ENCODE assay signal across 7 cellular contexts in the genomic region with DNA sequence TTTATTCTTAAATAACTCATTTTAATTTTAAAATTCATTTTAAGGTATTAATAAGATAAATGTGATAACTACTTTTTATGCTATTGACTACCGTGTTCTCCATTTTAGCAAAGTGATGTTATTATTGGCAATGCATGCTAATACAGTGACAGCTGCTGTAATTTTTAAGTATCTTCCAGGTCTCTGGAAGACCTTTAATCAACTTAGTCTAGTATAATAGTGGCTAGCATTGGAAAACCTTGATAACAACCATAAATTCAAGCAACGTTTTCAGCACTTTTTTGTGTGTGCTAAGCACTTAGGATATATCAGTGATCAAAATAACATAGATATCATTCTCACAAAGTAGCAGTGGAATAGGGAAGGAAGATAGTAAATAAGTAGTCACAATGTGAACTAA.
"Had no signal": no experiment of that assay in that cellular context is flagged by ENCODE, and none has a peak within 500 bp of the region (broad histone marks: within the 10 kb centered on the region; RNA-seq: fewer than 3 reads in every experiment).

No MANE protein-coding gene starts in this region.

- H3K9ac ChIP-seq: GM23248 had no signal

- ATAC-seq: HepG2 had no signal

- DNase-seq: GM23248, GOT3, H9, HCEC 1CT, KBM-7 had no signal

- H3K4me3 ChIP-seq: GM23248 had no signal

- H2AFZ ChIP-seq: GM23248 had no signal

- H3K27ac ChIP-seq: GM23248, HL-60 had no signal
